Comparison of ENCODE assay signal across 1 cellular context in genomic region chr2:28341208-28341891, GRCh38.
TF ChIP-seq lines count a peak whose summit lies in the region.

No MANE protein-coding gene starts in this region.

TF ChIP-seq in GM12878, 131 proteins besides CTCF, POLR2A, EP300 and RAD21 (continued from another document):
- TF ChIP-seq SKIL (IDR thresholded peaks at IDR 0.05; ENCODE audit: low read depth, poor library complexity, severe bottlenecking) = no peak
- no peak for TF ChIP-seq CHD2 (IDR thresholded peaks at IDR 0.05; ENCODE audit: borderline replicate concordance, low read depth, low read length)
- no peak for TF ChIP-seq ZNF592 (IDR thresholded peaks at IDR 0.05)
